19 cellular contexts compared by ENCODE assay signal in the genomic region with DNA sequence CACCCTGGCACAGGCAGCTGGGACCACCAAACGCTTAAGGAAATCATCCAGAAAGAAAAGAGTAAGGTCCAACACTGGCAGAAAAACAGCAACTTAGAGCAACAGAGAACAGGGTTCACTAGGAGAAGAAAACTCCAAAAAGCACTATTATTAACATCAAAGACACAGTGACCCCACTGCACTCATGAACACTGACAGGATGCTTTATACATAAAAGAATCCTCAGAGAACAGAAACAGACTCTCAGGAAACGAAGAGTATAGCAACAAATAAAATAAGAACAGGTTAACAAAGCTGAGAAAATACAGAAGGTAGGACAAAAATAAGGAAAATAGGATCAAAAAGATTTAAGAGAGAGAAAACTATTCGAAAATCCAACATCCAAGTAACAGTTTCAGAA.
A peak's percentile ranks its signal among the peaks of the same experiment; 100 is the strongest.
DNase-seq lines count a peak whose midpoint lies in the region; ATAC-seq and TF ChIP-seq lines count a peak whose summit lies in the region.
"Had no signal": no experiment of that assay in that cellular context is flagged by ENCODE, and none has a peak within 500 bp of the region (broad histone marks: within the 10 kb centered on the region; RNA-seq: fewer than 3 reads in every experiment).

No MANE protein-coding gene starts in this region.

- peaks cover 0 to 94% (median 63%) of the 10 kb centered on the region in 11 experiments; a peak in 19 of 22 replicates for H4K20me1 ChIP-seq in BLaER1 treated with 17β-estradiol and CSF1 and Interleukin-3, amounts not matched to agents 10 nM and 100 nM

- no peaks in the 10 kb centered on the region for H3K9me3 Mint-ChIP-seq in CD4-positive, alpha-beta T cell
- H3K9me3 Mint-ChIP-seq in brain, result peaks cover 0 to 4% (median 0%) of the 10 kb centered on the region in 5 experiments
- peaks cover 0 to 1% (median 0%) of the 10 kb centered on the region in 11 donors for H3K9me3 Mint-ChIP-seq in naive thymus-derived CD4-positive, alpha-beta T cell

- no peak overlapping the region for H3K4me3 ChIP-seq in BLaER1 treated with 17β-estradiol and CSF1 and Interleukin-3, amounts not matched to agents 10 nM and 100 nM
- no peak overlapping the region for H3K4me3 ChIP-seq in naive thymus-derived CD4-positive, alpha-beta T cell (ENCODE audit: low read length)
- no peak overlapping the region for H3K4me3 ChIP-seq in spleen
- H3K4me3 ChIP-seq: GM23338, K562, Peyer's patch, SJSA1 had no signal

- 75 to 85% (median 83%) methylated on average over 3 of the region's 3 CpGs for WGBS in spleen, 5 donors

- H3K27ac ChIP-seq in BLaER1 treated with 17β-estradiol and CSF1 and Interleukin-3, amounts not matched to agents 10 nM and 100 nM, result no peak overlapping the region
- no peak overlapping the region for H3K27ac ChIP-seq in CD4-positive, alpha-beta T cell (ENCODE audit: low read depth, low read length)
- no peak overlapping the region for H3K27ac ChIP-seq in naive thymus-derived CD4-positive, alpha-beta T cell (ENCODE audit: low read depth, low read length)
- no peak overlapping the region for H3K27ac ChIP-seq in spleen
- H3K27ac ChIP-seq: Peyer's patch, SJSA1 had no signal

- no peak for DNase-seq in CD4-positive, alpha-beta T cell
- peak in 1 of 9 donors; percentile 23 for DNase-seq in naive thymus-derived CD4-positive, alpha-beta T cell
- DNase-seq in T-helper 1 cell (no peak), NOMO-1 (lab: John Stamatoyannopoulos, UW; ENCODE audit: unreplicated experiment in 2 of 2) (no peak), spleen (no peak)
- DNase-seq: ACHN, AML-193, GF-D8, NCI-H2081, NCI-H2171 treated with DMSO at 0.1 percent for 48 hours, NCI-H446 had no signal

- peak overlapping the region; percentile 9 for H3K4me3 Mint-ChIP-seq in CD4-positive, alpha-beta T cell
- H3K4me3 Mint-ChIP-seq in brain, result no peak overlapping the region
- H3K4me3 Mint-ChIP-seq in naive thymus-derived CD4-positive, alpha-beta T cell, result peak overlapping the region in 7 of 10 donors; percentile 1 to 70 (median 47)
- H3K4me3 Mint-ChIP-seq: GM23338 had no signal

- H3K36me3 Mint-ChIP-seq in CD4-positive, alpha-beta T cell (ENCODE audit: low read depth), result peaks cover 13% of the 10 kb centered on the region
- H3K36me3 Mint-ChIP-seq in brain, result peaks cover 44% of the 10 kb centered on the region
- peaks cover 5 to 23% (median 9%) of the 10 kb centered on the region in 5 donors for H3K36me3 Mint-ChIP-seq in naive thymus-derived CD4-positive, alpha-beta T cell

- H3K27ac Mint-ChIP-seq in CD4-positive, alpha-beta T cell, result peak overlapping the region; percentile 77
- H3K27ac Mint-ChIP-seq in brain, result peak overlapping the region; percentile 7 to 72 (median 63)
- H3K27ac Mint-ChIP-seq in naive thymus-derived CD4-positive, alpha-beta T cell, result peak overlapping the region in 8 of 9 donors; percentile 16 to 93 (median 84)
- H3K27ac Mint-ChIP-seq: GM23338 had no signal

- H3K27me3 ChIP-seq in BLaER1 treated with 17β-estradiol and CSF1 and Interleukin-3, amounts not matched to agents 10 nM and 100 nM, result peaks cover 0 to 8% (median 0%) of the 10 kb centered on the region in 11 experiments; a peak in 3 of 22 replicates
- no peaks in the 10 kb centered on the region for H3K27me3 ChIP-seq in CD4-positive, alpha-beta T cell (ENCODE audit: control insufficient read depth, insufficient read depth, low read length)
- H3K27me3 ChIP-seq in naive thymus-derived CD4-positive, alpha-beta T cell (ENCODE audit: control insufficient read depth in 2 of 2, insufficient read depth in 2 of 2, low read length in 2 of 2), result no peaks in the 10 kb centered on the region
- no peaks in the 10 kb centered on the region for H3K27me3 ChIP-seq in spleen (replicated peaks in 1 of 7)
- H3K27me3 ChIP-seq: Peyer's patch, SJSA1 had no signal

- peaks cover 11 to 21% (median 19%) of the 10 kb centered on the region in 11 experiments; a peak in 18 of 22 replicates for H3K9me3 ChIP-seq in BLaER1 treated with 17β-estradiol and CSF1 and Interleukin-3, amounts not matched to agents 10 nM and 100 nM (replicated peaks in 1 of 11)
- no peaks in the 10 kb centered on the region for H3K9me3 ChIP-seq in CD4-positive, alpha-beta T cell (ENCODE audit: control insufficient read depth, low read length)
- H3K9me3 ChIP-seq in naive thymus-derived CD4-positive, alpha-beta T cell (ENCODE audit: control insufficient read depth in 2 of 3, low read length in 3 of 3), result no peaks in the 10 kb centered on the region
- no peaks in the 10 kb centered on the region for H3K9me3 ChIP-seq in spleen
- H3K9me3 ChIP-seq: Peyer's patch, SJSA1 had no signal

- ATAC-seq in CD4-positive, alpha-beta T cell (ENCODE audit: poor library complexity), result peak; percentile 44
- no peak for ATAC-seq in naive thymus-derived CD4-positive, alpha-beta T cell
- ATAC-seq in HG02870 (IDR thresholded peaks at IDR 0.05; ENCODE audit: unreplicated experiment), result no peak
- ATAC-seq: GM23338, HCT116, K562 had no signal

- H3K27me3 Mint-ChIP-seq in CD4-positive, alpha-beta T cell, result no peaks in the 10 kb centered on the region
- H3K27me3 Mint-ChIP-seq in brain, result no peaks in the 10 kb centered on the region
- H3K27me3 Mint-ChIP-seq in naive thymus-derived CD4-positive, alpha-beta T cell, result no peaks in the 10 kb centered on the region

- POLR2A ChIA-PET in CD4-positive, alpha-beta T cell (lab: Charles Lee), result interaction anchor here (1.0 to 1.4 kb wide), 2 partner anchors 12 to 47 kb away, joined by 3 read pairs; no protein-coding TSS in a partner anchor
- POLR2A ChIA-PET in naive thymus-derived CD4-positive, alpha-beta T cell (lab: Charles Lee), result interaction anchor here (1.4 kb wide), 1 partner anchor 30 kb away, joined by 5 read pairs; no protein-coding TSS in a partner anchor

- H3K4me1 Mint-ChIP-seq in CD4-positive, alpha-beta T cell (ENCODE audit: low read depth), result peaks cover 41% of the 10 kb centered on the region
- H3K4me1 Mint-ChIP-seq in brain, result peaks cover 22% of the 10 kb centered on the region
- peaks cover 12 to 60% (median 49%) of the 10 kb centered on the region in 7 donors for H3K4me1 Mint-ChIP-seq in naive thymus-derived CD4-positive, alpha-beta T cell
- H3K4me1 Mint-ChIP-seq: GM23338 had no signal

- H3K4me1 ChIP-seq in BLaER1 treated with 17β-estradiol and CSF1 and Interleukin-3, amounts not matched to agents 10 nM and 100 nM, result peaks cover 0 to 45% (median 22%) of the 10 kb centered on the region in 10 experiments; a peak in 15 of 20 replicates
- H3K4me1 ChIP-seq in naive thymus-derived CD4-positive, alpha-beta T cell (ENCODE audit: control insufficient read depth in 2 of 2, insufficient read depth in 2 of 2, low read length in 2 of 2), result peaks cover 0 to 28% of the 10 kb centered on the region in 2 donors
- H3K4me1 ChIP-seq in spleen, result peaks cover 0 to 22% (median 8%) of the 10 kb centered on the region in 6 donors
- H3K4me1 ChIP-seq: Peyer's patch, SJSA1 had no signal

- peaks cover 34 to 79% (median 70%) of the 10 kb centered on the region in 11 experiments for H3K36me3 ChIP-seq in BLaER1 treated with 17β-estradiol and CSF1 and Interleukin-3, amounts not matched to agents 10 nM and 100 nM
- H3K36me3 ChIP-seq in naive thymus-derived CD4-positive, alpha-beta T cell (ENCODE audit: control insufficient read depth in 2 of 3, insufficient read depth in 3 of 3, low read length in 3 of 3), result peaks cover 0 to 6% (median 3%) of the 10 kb centered on the region in 3 experiments
- peaks cover 0 to 66% (median 8%) of the 10 kb centered on the region in 6 donors for H3K36me3 ChIP-seq in spleen

- CTCF ChIA-PET in CD4-positive, alpha-beta T cell (lab: Charles Lee), result no interaction called here
- CTCF ChIA-PET in naive thymus-derived CD4-positive, alpha-beta T cell (lab: Charles Lee), result interaction anchor here (0.6 kb wide), 1 partner anchor 100 kb away, joined by 3 read pairs; no protein-coding TSS in a partner anchor

- intact Hi-C loops in CD4-positive, alpha-beta T cell (cut with DNase I, micrococcal nuclease), result no loop called here
- intact Hi-C loops in naive thymus-derived CD4-positive, alpha-beta T cell (cut with micrococcal nuclease), result loop anchor here (5.0 to 10.0 kb wide), 2 partner anchors 52 to 61 kb away; no protein-coding TSS in a partner anchor
- intact Hi-C loops in spleen (cut with DNase I; ENCODE audit: low total_unique reads), result no loop called here

- peak overlapping the region in 7 of 11 experiments; percentile 17 to 70 (median 47); a peak in 10 of 22 replicates for H3K4me2 ChIP-seq in BLaER1 treated with 17β-estradiol and CSF1 and Interleukin-3, amounts not matched to agents 10 nM and 100 nM
- H3K4me2 ChIP-seq: GM23338 had no signal

- no peak for TF ChIP-seq POLR2A in spleen (IDR thresholded peaks at IDR 0.05)

- no peak overlapping the region; a peak in 1 of 22 replicates for H3K9ac ChIP-seq in BLaER1 treated with 17β-estradiol and CSF1 and Interleukin-3, amounts not matched to agents 10 nM and 100 nM

- TF ChIP-seq CTCF in CD4-positive, alpha-beta T cell (IDR thresholded peaks at IDR 0.05), result no peak
- no peak for TF ChIP-seq CTCF in brain (conservative IDR thresholded peaks at IDR 0.05)
- no peak for TF ChIP-seq CTCF in spleen (IDR thresholded peaks at IDR 0.05 in 8 of 11, conservative IDR thresholded peaks at IDR 0.05 in 3 of 11)

Comparison
In these comparisons a context has a peak if more than half of its experiments do, and no peak if none do; other contexts are left out.
1. H3K4me3 Mint-ChIP-seq: peak in CD4-positive, alpha-beta T cell (single experiment) and naive thymus-derived CD4-positive, alpha-beta T cell (7 of 10); none in brain (0 of 5).
2. intact Hi-C loops: an anchor here in naive thymus-derived CD4-positive, alpha-beta T cell (5.0 to 10.0 kb wide); none called in CD4-positive, alpha-beta T cell and spleen.
3. Peak in every context shown above with its lines, with median percentiles within 50 percentile points of each other: H3K27ac Mint-ChIP-seq.